Comparison of ENCODE assay signal across 8 cellular contexts in the genomic region with DNA sequence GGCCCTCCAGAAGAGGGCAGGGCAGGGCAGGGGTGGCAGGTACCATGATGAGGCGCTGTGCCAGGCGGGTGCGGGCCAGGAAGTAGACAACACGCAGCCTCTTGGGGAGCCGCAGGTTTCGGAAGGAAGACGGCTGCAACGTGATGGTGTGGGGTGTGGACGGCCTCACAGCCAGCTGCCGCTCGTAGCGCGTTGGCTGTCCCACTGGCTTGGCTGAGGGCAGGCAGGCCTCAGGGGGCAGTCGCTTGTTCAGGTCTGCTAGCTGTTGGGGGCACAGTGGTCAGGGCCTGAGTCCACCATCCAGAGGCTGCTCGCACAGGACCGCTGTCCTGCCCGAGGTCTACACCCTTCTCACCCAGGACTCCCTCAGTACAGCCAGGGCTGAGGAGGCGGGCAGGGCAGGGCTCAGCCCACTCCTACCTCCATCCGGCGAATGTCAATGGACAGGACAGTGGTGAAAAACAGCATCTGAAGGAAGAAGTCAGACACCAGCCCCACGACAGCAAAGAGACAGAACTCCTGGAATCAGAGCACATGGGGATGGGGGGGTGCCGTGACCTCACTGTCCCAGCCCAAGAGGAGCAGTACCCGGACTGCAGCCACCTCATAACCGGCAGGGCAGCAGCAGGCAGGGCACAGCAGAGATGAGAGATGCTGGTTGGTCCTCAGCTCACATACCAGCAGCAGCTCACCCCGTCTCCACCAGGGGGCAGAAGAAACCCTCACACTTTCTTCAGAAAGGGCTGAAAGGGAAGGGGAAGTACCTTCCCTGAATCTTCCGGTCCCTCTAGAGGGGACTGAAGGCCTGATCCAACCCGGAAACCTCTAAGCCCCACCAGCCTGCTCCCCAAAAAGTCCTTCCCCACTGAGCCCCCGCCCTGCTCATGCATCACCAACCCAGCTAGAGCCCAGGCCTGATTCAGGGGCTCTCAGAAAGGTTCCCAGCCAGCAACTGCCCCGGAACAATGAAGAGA. TPM values are rescaled to one million over a fixed set of nuclear protein-coding genes. Genes with fewer than 3 reads are reported as not detected.
A peak's percentile ranks its signal among the peaks of the same experiment; 100 is the strongest.
DNase-seq lines count a peak whose midpoint lies in the region; ATAC-seq, FAIRE-seq and TF ChIP-seq lines count a peak whose summit lies in the region.

No MANE protein-coding gene starts in this region.

- H3K27me3 ChIP-seq in GM12878 (replicated peaks in 1 of 2; ENCODE audit: control insufficient read depth in 2 of 2, insufficient read depth in 2 of 2, low read length in 1 of 2), result no peaks in the 10 kb centered on the region

- peaks cover 3% of the 10 kb centered on the region; the same call in 1 of the 2 replicates for H3K4me1 ChIP-seq in GM12878 (ENCODE audit: control insufficient read depth, insufficient read depth, low read length)

- TF ChIP-seq EP300 in GM12878 (IDR thresholded peaks at IDR 0.05; ENCODE audit: borderline replicate concordance in 1 of 2, control insufficient read depth in 1 of 2, low read depth in 2 of 2, low read length in 2 of 2), result no peak

- in situ Hi-C loops in GM12878 (cut with MboI), result loop anchor here (5.0 kb wide), 3 partner anchors 57 to 367 kb away; a partner anchor contains a TSS

- no peak for TF ChIP-seq POLR2A in GM12878 (IDR thresholded peaks at IDR 0.05; ENCODE audit: low read depth, low read length)

- POLR2A ChIA-PET in GM10248 (lab: Yijun Ruan, JAX), result no interaction called here
- POLR2A ChIA-PET in GM12878 (lab: Charles Lee), result interaction anchor here (0.5 to 1.7 kb wide), 5 partner anchors 41 to 368 kb away, joined by 3 to 12 read pairs (median 4); a partner anchor contains a TSS

- H3K9me3 Mint-ChIP-seq in HFFc6, result no peaks in the 10 kb centered on the region

- SMC1A ChIA-PET in GM12878 (lab: Charles Lee; ENCODE audit: uncharacterized antibody, unreplicated experiment), result interaction anchor here (0.6 to 3.4 kb wide), 18 partner anchors 13 to 511 kb away, joined by 3 to 46 read pairs (median 4); a partner anchor contains a TSS

- no peak overlapping the region for H3K4me3 ChIP-seq in GM12878
- H3K4me3 ChIP-seq in skeletal muscle cell (ENCODE audit: low read depth, low read length), result no peak overlapping the region

- 68% methylated on average over 28 of the region's 29 CpGs for WGBS in GM12878 (ENCODE audit: insufficient coverage, insufficient replicate concordance, low lambda C conversion rate, missing lambda C conversion rate)

- peak overlapping the region; percentile 53; the same call in 1 of the 2 replicates for H3K4me2 ChIP-seq in GM12878 (ENCODE audit: control insufficient read depth, insufficient read depth)

- peak; percentile 89 for TF ChIP-seq CTCF in GM10248 (IDR thresholded peaks at IDR 0.05; ENCODE audit: control extremely low read depth, extremely low read depth, low read depth, missing control alignments)
- TF ChIP-seq CTCF in HFFc6 (IDR thresholded peaks at IDR 0.05), result peak; percentile 97
- TF ChIP-seq CTCF in GM12878 (IDR thresholded peaks at IDR 0.05 in 2 of 3, conservative IDR thresholded peaks at IDR 0.05 in 1 of 3; ENCODE audit: control insufficient read depth in 2 of 3, extremely low read depth in 1 of 3, insufficient read depth in 1 of 3, low read depth in 3 of 3, low read length in 3 of 3), result peak; percentile 94 to 96 (median 96)

- peak overlapping the region; percentile 94 for H3K27ac Mint-ChIP-seq in HFFc6

- peak; percentile 89 for TF ChIP-seq RAD21 in GM12878 (IDR thresholded peaks at IDR 0.05; ENCODE audit: insufficient read depth, low read depth, low read length)

- CTCF ChIA-PET in GM10248 (lab: Yijun Ruan, JAX), result interaction anchor here (0.6 to 6.5 kb wide), 59 partner anchors 8 to 560 kb away, joined by 3 to 77 read pairs (median 4); a partner anchor contains a TSS
- CTCF ChIA-PET in GM12878 (lab: Yijun Ruan, JAX), result interaction anchor here (0.6 to 5.6 kb wide), 35 partner anchors 8 to 725 kb away, joined by 3 to 118 read pairs (median 5); a partner anchor contains a TSS

- H3K4me3 Mint-ChIP-seq in HFFc6, result peak overlapping the region; percentile 67

- FAIRE-seq in GM12878 (lab: Jason Lieb, UNC), result peak; percentile 99

- peak; percentile 94 for DNase-seq in GM10248 (ENCODE audit: extremely low spot score)
- peak; percentile 86 for DNase-seq in HFFc6
- DNase-seq in NCI-H128 (lab: John Stamatoyannopoulos, UW; ENCODE audit: unreplicated experiment), result peak; percentile 24
- DNase-seq in T1000 (lab: John Stamatoyannopoulos, UW), result peak; percentile 88
- peak; percentile 65 for DNase-seq in GM12878 (ENCODE audit: low read depth, low spot score)
- peak; percentile 57 for DNase-seq in iPS DF 19.7 (ENCODE audit: low read depth, low spot score)
- DNase-seq in skeletal muscle cell (ENCODE audit: low read depth), result peak; percentile 41

- BruUV-seq in GM12878 (replicated peaks; lab: Mats Ljungman, UMichigan), result no TSS peak

- RAD21 ChIA-PET in GM12878 (lab: Charles Lee; ENCODE audit: unreplicated experiment), result interaction anchor here (0.6 to 4.1 kb wide), 20 partner anchors 14 to 368 kb away, joined by 3 to 47 read pairs (median 4); a partner anchor contains a TSS

- peak overlapping the region; percentile 77 for H2AFZ ChIP-seq in GM12878 (ENCODE audit: control insufficient read depth, low read depth, low read length)

- peaks cover 16% of the 10 kb centered on the region for H3K27me3 Mint-ChIP-seq in HFFc6 (ENCODE audit: insufficient read depth)

- peak overlapping the region; percentile 81 for H3K27ac ChIP-seq in GM12878 (ENCODE audit: control insufficient read depth, insufficient read depth)

- intact Hi-C loops in GM12878 (cut with micrococcal nuclease; ENCODE audit: unreplicated experiment), result loop anchor here (1.0 to 5.0 kb wide), 3 partner anchors 56 to 367 kb away; a partner anchor contains a TSS

- ATAC-seq in GM12878 (peak; percentile 97), GM18858 (IDR thresholded peaks at IDR 0.05; ENCODE audit: unreplicated experiment) (no peak)

- no peaks in the 10 kb centered on the region for H3K9me3 ChIP-seq in GM12878 (replicated peaks; ENCODE audit: control insufficient read depth, insufficient read depth, low read length)

- peak overlapping the region; percentile 54 for H3K9ac ChIP-seq in GM12878 (ENCODE audit: control insufficient read depth, insufficient read depth, low read length)

- no peaks in the 10 kb centered on the region for H4K20me1 ChIP-seq in GM12878 (ENCODE audit: control insufficient read depth, insufficient read depth)

- H3K4me1 Mint-ChIP-seq in HFFc6 (ENCODE audit: low read depth), result peaks cover 17% of the 10 kb centered on the region

- H3K36me3 Mint-ChIP-seq in HFFc6 (ENCODE audit: low read depth), result peaks cover 5% of the 10 kb centered on the region

- H3K79me2 ChIP-seq in GM12878 (ENCODE audit: control insufficient read depth, insufficient read depth, low read length), result no peaks in the 10 kb centered on the region; the same call in 1 of the 2 replicates

- H3K36me3 ChIP-seq in GM12878 (ENCODE audit: control insufficient read depth in 2 of 2, insufficient read depth in 2 of 2, low read length in 1 of 2), result peaks cover 10 to 39% of the 10 kb centered on the region in 2 experiments

RNA-seq across cellular contexts. Expression of a gene that starts 40.0 kb away (rescaled TPM):
- total RNA-seq in HFFc6 (2021; fragmentation: NEBNext Ultra II Directional; extraction: Animal tissue kit (Norgen Biotek cat#: 25700)), result 10 to 100 TPM; 43.1 to 50.0 (median 48.6) TPM
- 22.8 and 24.2 TPM in 2 replicates for total RNA-seq in GM12878 (2013; cell fraction: nucleolus; rRNA removed)
- total RNA-seq in GM12878 (2014; rRNA removed) (4.1 and 4.4 TPM in 2 replicates), GM12878 (2014; rRNA removed; fragmentation: Illumina TruSeq; extraction: Trizol) (3.7 and 4.2 TPM in 2 replicates), GM12878 (2021) (25.4 and 28.6 TPM in 2 replicates)
- 7.1 TPM for polyA plus RNA-seq in GM12878 (2011; ENCODE audit: low read depth)
- polyA plus RNA-seq in GM12878 (2011; rRNA removed) (0.46 and 0.92 TPM in 2 replicates), GM12878 (2014; fragmentation: Illumina TruSeq; extraction: Trizol) (2.0 and 4.8 TPM in 2 replicates), GM12878 (2014; fragmentation: Nextera tagmentation; extraction: Ambion mirVana) (under 1 TPM; 0.44 to 0.68 TPM), GM12878 (2014; rRNA removed) (6.9 and 11.9 TPM in 2 replicates), GM12878 (2016; fragmentation: Nextera tagmentation; extraction: Ambion mirVana) (10 to 100 TPM in 1 of 2 experiments, 1 to 10 TPM in 1; 9.8 to 10.5 TPM)
- 1.1 and 1.2 TPM in 2 replicates for polyA plus RNA-seq in GM12878 (2011; cell fraction: cytosol; rRNA removed)
- polyA plus RNA-seq in GM12878 (2011; cell fraction: nucleus; rRNA removed), result 14.9 and 23.1 TPM in 2 replicates
- polyA plus RNA-seq in GM12878 (2012), result 18.7 and 19.9 TPM in 2 replicates
- polyA minus RNA-seq in GM12878 (2011; rRNA and poly(A)+ RNA removed), result 3.5 and 9.7 TPM in 2 replicates
- 5.1 and 5.3 TPM in 2 replicates for polyA minus RNA-seq in GM12878 (2011; cell fraction: cytosol; rRNA and poly(A)+ RNA removed)
- 12.0 and 20.6 TPM in 2 replicates for polyA minus RNA-seq in GM12878 (2011; cell fraction: nucleus; rRNA and poly(A)+ RNA removed)

RNA-seq across cellular contexts. Expression of a gene that starts 54.9 kb away (rescaled TPM):
- 10 to 100 TPM; 48.3 to 63.3 (median 54.9) TPM for total RNA-seq in HFFc6 (2021; fragmentation: NEBNext Ultra II Directional; extraction: Animal tissue kit (Norgen Biotek cat#: 25700))
- total RNA-seq in GM12878 (2013; cell fraction: nucleolus; rRNA removed), result 122 and 123 TPM in 2 replicates
- total RNA-seq in GM12878 (2014; rRNA removed), result 42.3 and 53.0 TPM in 2 replicates
- 18.1 and 21.0 TPM in 2 replicates for total RNA-seq in GM12878 (2014; rRNA removed; fragmentation: Illumina TruSeq; extraction: Trizol)
- total RNA-seq in GM12878 (2021), result 56.1 and 64.1 TPM in 2 replicates
- polyA plus RNA-seq in GM12878 (2011; ENCODE audit: low read depth), result 10.9 TPM
- 11.4 and 21.2 TPM in 2 replicates for polyA plus RNA-seq in GM12878 (2011; rRNA removed)
- 22.8 and 24.6 TPM in 2 replicates for polyA plus RNA-seq in GM12878 (2011; cell fraction: cytosol; rRNA removed)
- 78.9 and 103 TPM in 2 replicates for polyA plus RNA-seq in GM12878 (2011; cell fraction: nucleus; rRNA removed)
- polyA plus RNA-seq in GM12878 (2012), result 27.1 and 31.2 TPM in 2 replicates
- 22.2 and 24.6 TPM in 2 replicates for polyA plus RNA-seq in GM12878 (2014; fragmentation: Illumina TruSeq; extraction: Trizol)
- polyA plus RNA-seq in GM12878 (2014; fragmentation: Nextera tagmentation; extraction: Ambion mirVana), result 1 to 10 TPM; 1.5 to 4.3 TPM
- polyA plus RNA-seq in GM12878 (2014; rRNA removed), result 33.5 TPM in 2 replicates
- 10 to 100 TPM; 35.2 to 38.4 TPM for polyA plus RNA-seq in GM12878 (2016; fragmentation: Nextera tagmentation; extraction: Ambion mirVana)
- 61.8 and 73.4 TPM in 2 replicates for polyA minus RNA-seq in GM12878 (2011; rRNA and poly(A)+ RNA removed)
- 28.6 and 35.1 TPM in 2 replicates for polyA minus RNA-seq in GM12878 (2011; cell fraction: cytosol; rRNA and poly(A)+ RNA removed)
- polyA minus RNA-seq in GM12878 (2011; cell fraction: nucleus; rRNA and poly(A)+ RNA removed), result 30.3 and 49.4 TPM in 2 replicates

Comparison
In these comparisons a context has a peak if more than half of its experiments do, and no peak if none do; other contexts are left out.
1. DNase-seq: peak in every context shown above with its lines; median percentile 94 in GM10248; 88 in T1000; 86 in HFFc6; 65 in GM12878; 57 in iPS DF 19.7; 41 in skeletal muscle cell; 24 in NCI-H128.